ENCODE assay signal across 21 cellular contexts in genomic region chr17:31556969-31557620, GRCh38.
DNase-seq lines count a peak whose midpoint lies in the region; ATAC-seq and TF ChIP-seq lines count a peak whose summit lies in the region.
"Had no signal": no experiment of that assay in that cellular context is flagged by ENCODE, and none has a peak within 500 bp of the region (broad histone marks: within the 10 kb centered on the region; RNA-seq: fewer than 3 reads in every experiment).

No MANE protein-coding gene starts in this region.

- H3K4ac ChIP-seq in IMR-90 (ENCODE audit: low read depth, low read length) (peak overlapping the region; percentile 37; the same call in 1 of the 2 replicates), mesendoderm (ENCODE audit: low read depth, low read length) (no peak overlapping the region)

- H3K56ac ChIP-seq in IMR-90 (ENCODE audit: extremely low read depth, insufficient read depth, low read length), result no peak overlapping the region
- no peak overlapping the region for H3K56ac ChIP-seq in mesendoderm (ENCODE audit: low read length)

- H3K36me3 Mint-ChIP-seq in CD8-positive, alpha-beta T cell, result no peaks in the 10 kb centered on the region
- H3K36me3 Mint-ChIP-seq in activated B cell treated with CpG ODN at 0.5 μM for 24 hours (ENCODE audit: low read depth) (no peaks in the 10 kb centered on the region), progenitor cell of endocrine pancreas (ENCODE audit: insufficient read depth) (no peaks in the 10 kb centered on the region)
- no peaks in the 10 kb centered on the region for H3K36me3 Mint-ChIP-seq in activated T-helper 17 cell treated with anti-CD3 and anti-CD28 coated beads, Interleukin-2, amount 50 U/mL, for 72 hours (ENCODE audit: low read depth)

- H3K9me1 ChIP-seq in IMR-90 (ENCODE audit: insufficient read depth, low read length), result peaks cover 6% of the 10 kb centered on the region

- DNase-seq in CD8-positive, alpha-beta T cell, result no peak
- DNase-seq in IMR-90, result no peak
- no peak for DNase-seq in activated B cell treated with CpG ODN at 0.5 μM for 24 hours
- DNase-seq in mesendoderm, result peak; percentile 83
- DNase-seq in progenitor cell of endocrine pancreas (ENCODE audit: low spot score, unreplicated experiment), result no peak
- no peak for DNase-seq in anterior cingulate cortex (lab: John Stamatoyannopoulos, UW)
- DNase-seq: COR-L47, DMS153, NCI-H1048, NCI-H146, NCI-H2081 treated with DMSO at 0.1 percent for 48 hours, NCI-H510A, NCI-H774, SHP77, SK-N-SH had no signal

- H3K4me3 ChIP-seq in CD8-positive, alpha-beta T cell (ENCODE audit: low read depth, low read length), result no peak overlapping the region
- H3K4me3 ChIP-seq in IMR-90 (ENCODE audit: insufficient read depth, low read depth, low read length), result no peak overlapping the region
- H3K4me3 ChIP-seq in mesendoderm (ENCODE audit: low read length), result no peak overlapping the region
- H3K4me3 ChIP-seq: A549, HAP-1 had no signal

- dilution Hi-C loops in IMR-90 (cut with HindIII; ENCODE audit: low sequenced_read_pairs, unreplicated experiment), result no loop called here

- H3K4me2 ChIP-seq in IMR-90 (ENCODE audit: low read depth, low read length) (no peak overlapping the region), mesendoderm (ENCODE audit: low read length) (no peak overlapping the region)
- H3K4me2 ChIP-seq: A549, SK-N-SH had no signal

- H2BK5ac ChIP-seq in IMR-90 (ENCODE audit: low read depth, low read length, poor library complexity, severe bottlenecking) (no peak overlapping the region), mesendoderm (ENCODE audit: low read length) (no peak overlapping the region)

- no peak overlapping the region for H2AFZ ChIP-seq in IMR-90 (replicated peaks; ENCODE audit: low read length, poor library complexity)

- H2AK5ac ChIP-seq in IMR-90 (ENCODE audit: low read depth, low read length) (no peak overlapping the region), mesendoderm (ENCODE audit: low read length) (no peak overlapping the region)

- POLR2A ChIA-PET in CD8-positive, alpha-beta T cell (lab: Charles Lee), result interaction anchor here (1.3 kb wide), 1 partner anchor 43 kb away, joined by 3 read pairs; no protein-coding TSS in a partner anchor
- POLR2A ChIA-PET in IMR-90 (lab: Charles Lee; ENCODE audit: unreplicated experiment), result no interaction called here
- POLR2A ChIA-PET in activated B cell treated with CpG ODN at 0.5 μM for 24 hours (lab: Charles Lee), result interaction anchor here (0.7 to 3.7 kb wide), 4 partner anchors 8 to 383 kb away, joined by 3 to 24 read pairs (median 6); no protein-coding TSS in a partner anchor

- no peak for ATAC-seq in CD8-positive, alpha-beta T cell
- ATAC-seq in IMR-90 (ENCODE audit: low read depth), result no peak
- no peak for ATAC-seq in activated B cell treated with CpG ODN at 0.5 μM for 24 hours (ENCODE audit: low read depth)
- ATAC-seq in activated T-helper 17 cell treated with anti-CD3 and anti-CD28 coated beads, Interleukin-2, amount 50 U/mL, for 72 hours (replicated peaks), result no peak
- ATAC-seq in GM19463 (IDR thresholded peaks at IDR 0.05; ENCODE audit: unreplicated experiment), result no peak
- ATAC-seq: A549 had no signal

- TF ChIP-seq POLR2A in IMR-90 (IDR thresholded peaks at IDR 0.05; ENCODE audit: low read depth, low read length), result no peak

- H3K4me3 Mint-ChIP-seq in CD8-positive, alpha-beta T cell, result peak overlapping the region; percentile 3
- H3K4me3 Mint-ChIP-seq in activated B cell treated with CpG ODN at 0.5 μM for 24 hours (peak overlapping the region; percentile 35), progenitor cell of endocrine pancreas (ENCODE audit: low read depth) (no peak overlapping the region)
- no peak overlapping the region for H3K4me3 Mint-ChIP-seq in activated T-helper 17 cell treated with anti-CD3 and anti-CD28 coated beads, Interleukin-2, amount 50 U/mL, for 72 hours

- H4K91ac ChIP-seq in IMR-90 (ENCODE audit: insufficient read depth, low read depth, low read length), result no peak overlapping the region; the same call in 1 of the 2 replicates

- H3K79me2 ChIP-seq in mesendoderm (ENCODE audit: control insufficient read depth, insufficient read depth, low read length), result peaks cover 1% of the 10 kb centered on the region

- intact Hi-C loops in CD8-positive, alpha-beta T cell (cut with DNase I, micrococcal nuclease), result loop anchor here in 1 of 2 experiments (10.0 kb wide), 1 partner anchor 888 kb away; the partner anchor contains the start of gene PSMD11
- intact Hi-C loops in IMR-90 (cut with micrococcal nuclease) (loop anchor here (5.0 kb wide), 1 partner anchor 185 kb away; no protein-coding TSS in a partner anchor), activated B cell treated with CpG ODN at 0.5 μM for 24 hours (cut with micrococcal nuclease) (no loop called here)

- CTCF ChIA-PET in CD8-positive, alpha-beta T cell (lab: Charles Lee), result interaction anchor here (1.2 to 1.6 kb wide), 2 partner anchors 285 to 287 kb away, joined by 3 to 4 read pairs; no protein-coding TSS in a partner anchor
- CTCF ChIA-PET in IMR-90 (lab: Yijun Ruan, JAX), result interaction anchor here (0.5 kb wide), 1 partner anchor 47 kb away, joined by 3 read pairs; no protein-coding TSS in a partner anchor
- CTCF ChIA-PET in activated B cell treated with CpG ODN at 0.5 μM for 24 hours (lab: Charles Lee), result interaction anchor here (0.5 to 6.7 kb wide), 2 partner anchors 285 to 298 kb away, joined by 3 to 63 read pairs; no protein-coding TSS in a partner anchor

- no peak overlapping the region; a peak in 1 of 4 replicates for H4K8ac ChIP-seq in IMR-90 (ENCODE audit: low read depth in 2 of 2, low read length in 2 of 2)
- H4K8ac ChIP-seq in mesendoderm (ENCODE audit: low read depth, low read length), result no peak overlapping the region

- H2BK15ac ChIP-seq in IMR-90 (ENCODE audit: low read depth, low read length) (0 out of 3 replicates have a peak overlapping the region, but pooled peaks have one; percentile 10), mesendoderm (replicated peaks; ENCODE audit: low read depth) (no peak overlapping the region)

- in situ Hi-C loops in IMR-90 (cut with MboI; ENCODE audit: low sequenced_read_pairs), result no loop called here

- H3K36me3 ChIP-seq in CD8-positive, alpha-beta T cell (ENCODE audit: insufficient read depth, low read length), result no peaks in the 10 kb centered on the region
- H3K36me3 ChIP-seq in IMR-90 (ENCODE audit: control insufficient read depth, insufficient read depth, low read length) (no peaks in the 10 kb centered on the region), mesendoderm (ENCODE audit: control insufficient read depth, insufficient read depth, low read length) (no peaks in the 10 kb centered on the region)
- H3K36me3 ChIP-seq: HAP-1 had no signal

- no peak overlapping the region for H2AK9ac ChIP-seq in IMR-90 (replicated peaks; ENCODE audit: low read depth, low read length, poor library complexity)

- peaks cover 7% of the 10 kb centered on the region for H3K4me1 Mint-ChIP-seq in CD8-positive, alpha-beta T cell (ENCODE audit: low read depth)
- peaks cover 32% of the 10 kb centered on the region for H3K4me1 Mint-ChIP-seq in activated B cell treated with CpG ODN at 0.5 μM for 24 hours
- H3K4me1 Mint-ChIP-seq in activated T-helper 17 cell treated with anti-CD3 and anti-CD28 coated beads, Interleukin-2, amount 50 U/mL, for 72 hours, result peaks cover 4% of the 10 kb centered on the region
- H3K4me1 Mint-ChIP-seq in progenitor cell of endocrine pancreas (ENCODE audit: low read depth), result peaks cover 22% of the 10 kb centered on the region

- H4K5ac ChIP-seq in IMR-90 (ENCODE audit: low read depth, low read length) (no peak overlapping the region), mesendoderm (ENCODE audit: low read length) (no peak overlapping the region)

- peaks cover 0 to 25% of the 10 kb centered on the region in 2 experiments; a peak in 2 of 4 replicates for H3K79me1 ChIP-seq in IMR-90 (ENCODE audit: low read depth in 1 of 2, low read length in 2 of 2)
- H3K79me1 ChIP-seq in mesendoderm (ENCODE audit: low read length), result peaks cover 2% of the 10 kb centered on the region

- H2BK120ac ChIP-seq in IMR-90 (ENCODE audit: low read depth, low read length) (no peak overlapping the region), mesendoderm (ENCODE audit: low read depth, low read length) (no peak overlapping the region)

- H3K23ac ChIP-seq in IMR-90 (ENCODE audit: low read depth, low read length) (no peak overlapping the region), mesendoderm (ENCODE audit: low read length) (no peak overlapping the region)

- H3K9me3 Mint-ChIP-seq in CD8-positive, alpha-beta T cell, result no peaks in the 10 kb centered on the region
- H3K9me3 Mint-ChIP-seq in activated B cell treated with CpG ODN at 0.5 μM for 24 hours (no peaks in the 10 kb centered on the region), progenitor cell of endocrine pancreas (ENCODE audit: low read depth) (no peaks in the 10 kb centered on the region)
- H3K9me3 Mint-ChIP-seq in activated T-helper 17 cell treated with anti-CD3 and anti-CD28 coated beads, Interleukin-2, amount 50 U/mL, for 72 hours, result no peaks in the 10 kb centered on the region

- TF ChIP-seq RAD21 in IMR-90 (IDR thresholded peaks at IDR 0.05; ENCODE audit: low read length), result no peak

- no peak overlapping the region for H3K9ac ChIP-seq in IMR-90 (ENCODE audit: low read depth, low read length)
- H3K9ac ChIP-seq in mesendoderm (ENCODE audit: low read length), result no peak overlapping the region
- H3K9ac ChIP-seq: SK-N-SH had no signal

- H3K18ac ChIP-seq in IMR-90 (ENCODE audit: low read depth, low read length), result no peak overlapping the region
- H3K18ac ChIP-seq in mesendoderm (ENCODE audit: low read length), result no peak overlapping the region

- peaks cover 6% of the 10 kb centered on the region for H3K4me1 ChIP-seq in CD8-positive, alpha-beta T cell (ENCODE audit: insufficient read depth, low read length)
- H3K4me1 ChIP-seq in IMR-90 (ENCODE audit: control insufficient read depth, insufficient read depth, low read length) (peaks cover 16% of the 10 kb centered on the region), mesendoderm (ENCODE audit: control insufficient read depth, low read depth, low read length) (peaks cover 7% of the 10 kb centered on the region)

- peaks cover 7% of the 10 kb centered on the region for H3K27me3 Mint-ChIP-seq in CD8-positive, alpha-beta T cell (ENCODE audit: low read depth)
- H3K27me3 Mint-ChIP-seq in activated B cell treated with CpG ODN at 0.5 μM for 24 hours (no peaks in the 10 kb centered on the region), progenitor cell of endocrine pancreas (peaks cover 38% of the 10 kb centered on the region)
- no peaks in the 10 kb centered on the region for H3K27me3 Mint-ChIP-seq in activated T-helper 17 cell treated with anti-CD3 and anti-CD28 coated beads, Interleukin-2, amount 50 U/mL, for 72 hours

- no peaks in the 10 kb centered on the region for H3K27me3 ChIP-seq in CD8-positive, alpha-beta T cell (ENCODE audit: insufficient read depth, low read length)
- H3K27me3 ChIP-seq in IMR-90 (ENCODE audit: control insufficient read depth, insufficient read depth, low read length) (no peaks in the 10 kb centered on the region), mesendoderm (ENCODE audit: insufficient read depth, low read length, poor library complexity) (no peaks in the 10 kb centered on the region)

- BruUV-seq in IMR-90 (replicated peaks; lab: Mats Ljungman, UMichigan), result no TSS peak

- 63% methylated on average over 1 of the region's 13 CpGs; no CpG with 5 or more reads in 1 of the 2 experiments for WGBS in IMR-90 (ENCODE audit: extremely low coverage in 2 of 2, insufficient read length in 1 of 2), 2 experiments
- WGBS in mesendoderm (ENCODE audit: extremely low coverage, insufficient coverage, low lambda C conversion rate), result no CpG with 5 or more reads among the region's 13 CpGs

- no peak overlapping the region for H3K27ac ChIP-seq in CD8-positive, alpha-beta T cell (ENCODE audit: low read depth, low read length)
- no peak overlapping the region for H3K27ac ChIP-seq in IMR-90 (ENCODE audit: insufficient read depth, low read length)
- no peak overlapping the region for H3K27ac ChIP-seq in mesendoderm (ENCODE audit: low read depth, low read length)
- H3K27ac ChIP-seq: A549, C4-2B, HL-60 had no signal

- H3K14ac ChIP-seq in IMR-90 (replicated peaks; ENCODE audit: low read depth, low read length), result no peak overlapping the region

- no peak overlapping the region for H2BK20ac ChIP-seq in IMR-90 (ENCODE audit: low read depth, low read length)

- H3K9me3 ChIP-seq in CD8-positive, alpha-beta T cell (ENCODE audit: low read length), result no peaks in the 10 kb centered on the region
- H3K9me3 ChIP-seq in IMR-90 (ENCODE audit: control insufficient read depth, insufficient read depth, low read length), result no peaks in the 10 kb centered on the region
- H3K9me3 ChIP-seq: A549, HAP-1, SK-N-SH had no signal

- no peak for TF ChIP-seq CTCF in CD8-positive, alpha-beta T cell (IDR thresholded peaks at IDR 0.05)
- TF ChIP-seq CTCF in IMR-90 (conservative IDR thresholded peaks at IDR 0.05; ENCODE audit: low read depth, low read length), result no peak
- TF ChIP-seq CTCF in activated B cell treated with CpG ODN at 0.5 μM for 24 hours (IDR thresholded peaks at IDR 0.05), result no peak
- no peak for TF ChIP-seq CTCF in progenitor cell of endocrine pancreas (IDR thresholded peaks at IDR 0.05; ENCODE audit: unreplicated experiment)

- no peak overlapping the region for H3K27ac Mint-ChIP-seq in CD8-positive, alpha-beta T cell
- H3K27ac Mint-ChIP-seq in activated B cell treated with CpG ODN at 0.5 μM for 24 hours (no peak overlapping the region), progenitor cell of endocrine pancreas (no peak overlapping the region)
- H3K27ac Mint-ChIP-seq in activated T-helper 17 cell treated with anti-CD3 and anti-CD28 coated beads, Interleukin-2, amount 50 U/mL, for 72 hours, result no peak overlapping the region

- H4K20me1 ChIP-seq in IMR-90 (ENCODE audit: insufficient read depth, low read length), result no peaks in the 10 kb centered on the region

Comparison
In these comparisons a context has a peak if more than half of its experiments do, and no peak if none do; other contexts are left out.
1. H3K4me3 Mint-ChIP-seq: peak in CD8-positive, alpha-beta T cell (single experiment) and activated B cell treated with CpG ODN at 0.5 μM for 24 hours (single experiment); none in activated T-helper 17 cell treated with anti-CD3 and anti-CD28 coated beads, Interleukin-2, amount 50 U/mL, for 72 hours (single experiment) and progenitor cell of endocrine pancreas (single experiment).